In the genomic region with DNA sequence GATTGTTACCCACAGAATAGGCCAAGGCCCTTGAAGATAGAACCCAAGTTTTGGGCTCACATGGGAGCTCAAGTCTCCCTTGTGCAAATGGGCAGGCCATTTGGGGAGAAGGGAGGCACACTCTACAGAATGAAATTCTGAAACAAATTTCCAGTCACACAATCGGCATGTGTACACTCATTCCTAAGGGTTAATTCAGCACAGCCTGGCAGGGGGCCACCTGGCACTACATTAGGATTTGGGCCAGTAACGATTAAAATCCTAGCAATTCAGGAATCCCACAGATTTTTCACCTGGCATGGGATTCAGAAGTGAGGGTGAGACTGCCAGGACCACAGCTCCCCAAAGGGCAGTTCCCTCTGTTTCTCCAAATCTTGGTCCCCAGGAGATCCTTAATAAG, we compare ENCODE assay signal across 15 cellular contexts. TPM values are rescaled to one million over a fixed set of nuclear protein-coding genes. Genes with fewer than 3 reads are reported as not detected.
DNase-seq lines count a peak whose midpoint lies in the region; FAIRE-seq and TF ChIP-seq lines count a peak whose summit lies in the region.
"Had no signal": no experiment of that assay in that cellular context is flagged by ENCODE, and none has a peak within 500 bp of the region (broad histone marks: within the 10 kb centered on the region; RNA-seq: fewer than 3 reads in every experiment).

No MANE protein-coding gene starts in this region.

- H3K27me3 ChIP-seq in BLaER1 treated with 17β-estradiol and CSF1 and Interleukin-3, amounts not matched to agents 10 nM and 100 nM = no peaks in the 10 kb centered on the region
- H3K27me3 ChIP-seq in astrocyte (ENCODE audit: insufficient read depth, low read length) (no peaks in the 10 kb centered on the region), SJCRH30 (no peaks in the 10 kb centered on the region), esophagus squamous epithelium (no peaks in the 10 kb centered on the region)
- H3K27me3 ChIP-seq: upper lobe of left lung had no signal

- H3K4me1 Mint-ChIP-seq in HFFc6 (ENCODE audit: low read depth) (peaks cover 59% of the 10 kb centered on the region), astrocyte (ENCODE audit: low read depth, unreplicated experiment) (peaks cover 13% of the 10 kb centered on the region), type B pancreatic cell (ENCODE audit: unreplicated experiment) (peaks cover 13% of the 10 kb centered on the region)

- no peak overlapping the region; a peak in 1 of 22 replicates for H3K9ac ChIP-seq in BLaER1 treated with 17β-estradiol and CSF1 and Interleukin-3, amounts not matched to agents 10 nM and 100 nM
- H3K9ac ChIP-seq in astrocyte (ENCODE audit: low read length) = no peak overlapping the region

- no peak overlapping the region for H2AFZ ChIP-seq in astrocyte (ENCODE audit: low read depth, low read length)

- peaks cover 68 to 85% (median 78%) of the 10 kb centered on the region in 11 experiments for H3K36me3 ChIP-seq in BLaER1 treated with 17β-estradiol and CSF1 and Interleukin-3, amounts not matched to agents 10 nM and 100 nM
- no peaks in the 10 kb centered on the region for H3K36me3 ChIP-seq in astrocyte (ENCODE audit: insufficient read depth, low read length)
- H3K36me3 ChIP-seq in SJCRH30 = no peaks in the 10 kb centered on the region
- H3K36me3 ChIP-seq in esophagus squamous epithelium = peaks cover 0 to 34% (median 0%) of the 10 kb centered on the region in 3 donors

- TF ChIP-seq CTCF in HFFc6 (IDR thresholded peaks at IDR 0.05) (no peak), astrocyte (IDR thresholded peaks at IDR 0.05; ENCODE audit: insufficient read depth, low read depth, low read length) (no peak), esophagus squamous epithelium (IDR thresholded peaks at IDR 0.05) (no peak), type B pancreatic cell (conservative IDR thresholded peaks at IDR 0.05) (no peak)

- no peak overlapping the region for H3K4me3 ChIP-seq in BLaER1 treated with 17β-estradiol and CSF1 and Interleukin-3, amounts not matched to agents 10 nM and 100 nM
- no peak overlapping the region for H3K4me3 ChIP-seq in astrocyte (ENCODE audit: insufficient read depth, low read depth, low read length)
- H3K4me3 ChIP-seq in SJCRH30 = no peak overlapping the region
- no peak overlapping the region for H3K4me3 ChIP-seq in esophagus squamous epithelium
- H3K4me3 ChIP-seq: upper lobe of left lung had no signal

- no peak for FAIRE-seq in astrocyte (lab: Jason Lieb, UNC)

- peaks cover 38 to 69% (median 43%) of the 10 kb centered on the region in 10 experiments for H3K4me1 ChIP-seq in BLaER1 treated with 17β-estradiol and CSF1 and Interleukin-3, amounts not matched to agents 10 nM and 100 nM
- peaks cover 12% of the 10 kb centered on the region for H3K4me1 ChIP-seq in astrocyte (ENCODE audit: insufficient read depth, low read length)
- peaks cover 19% of the 10 kb centered on the region for H3K4me1 ChIP-seq in SJCRH30
- peaks cover 14 to 27% (median 19%) of the 10 kb centered on the region in 3 donors for H3K4me1 ChIP-seq in esophagus squamous epithelium

- H3K79me2 ChIP-seq in astrocyte (ENCODE audit: insufficient read depth, low read length) = no peaks in the 10 kb centered on the region

- H4K20me1 ChIP-seq in BLaER1 treated with 17β-estradiol and CSF1 and Interleukin-3, amounts not matched to agents 10 nM and 100 nM = no peaks in the 10 kb centered on the region
- H4K20me1 ChIP-seq in astrocyte (ENCODE audit: insufficient read depth, low read length) = no peaks in the 10 kb centered on the region

- TF ChIP-seq POLR2A in esophagus squamous epithelium (IDR thresholded peaks at IDR 0.05) = no peak

- 17 to 26% methylated on average over 1 to 2 of the region's 2 CpGs for WGBS in esophagus squamous epithelium, 2 donors

- intact Hi-C loops in esophagus squamous epithelium (cut with DNase I) = no loop called here
- intact Hi-C loops in cardiac septum (cut with DNase I) = no loop called here

- H3K27ac ChIP-seq in BLaER1 treated with 17β-estradiol and CSF1 and Interleukin-3, amounts not matched to agents 10 nM and 100 nM = peak overlapping the region in 6 of 11 experiments; percentile 3 to 94 (median 24); a peak in 8 of 22 replicates
- no peak overlapping the region for H3K27ac ChIP-seq in astrocyte (ENCODE audit: low read depth, low read length)
- H3K27ac ChIP-seq in SJCRH30 = no peak overlapping the region
- H3K27ac ChIP-seq in esophagus squamous epithelium = no peak overlapping the region
- H3K27ac ChIP-seq: upper lobe of left lung had no signal

- DNase-seq in HFFc6 (peak; percentile 67), astrocyte (ENCODE audit: low read depth) (peak; percentile 79), kidney tubule cell (ENCODE audit: low spot score) (peak; percentile 65), SJCRH30 (no peak), esophagus squamous epithelium (lab: John Stamatoyannopoulos, UW) (no peak), cardiac septum (ENCODE audit: low spot score) (no peak), type B pancreatic cell (ENCODE audit: extremely low spot score, unreplicated experiment) (no peak)
- DNase-seq: activated T-cell treated with anti-CD3 and anti-CD28 coated beads, Interleukin-2, amount 50 U/mL, for 1 hour; cortex of kidney; DMS153; hypothalamus; midbrain; NCI-H146; upper lobe of left lung had no signal

- H3K36me3 Mint-ChIP-seq in HFFc6 (ENCODE audit: low read depth) = no peaks in the 10 kb centered on the region
- no peaks in the 10 kb centered on the region for H3K36me3 Mint-ChIP-seq in astrocyte (ENCODE audit: low read depth, unreplicated experiment)
- H3K36me3 Mint-ChIP-seq in type B pancreatic cell = no peaks in the 10 kb centered on the region

- peak overlapping the region in 2 of 11 experiments; percentile 90 to 94; a peak in 4 of 22 replicates for H3K4me2 ChIP-seq in BLaER1 treated with 17β-estradiol and CSF1 and Interleukin-3, amounts not matched to agents 10 nM and 100 nM
- no peak overlapping the region for H3K4me2 ChIP-seq in astrocyte (ENCODE audit: low read length)

- H3K9me3 ChIP-seq in BLaER1 treated with 17β-estradiol and CSF1 and Interleukin-3, amounts not matched to agents 10 nM and 100 nM (replicated peaks in 1 of 11) = peaks cover 0 to 21% (median 0%) of the 10 kb centered on the region in 11 experiments; a peak in 7 of 22 replicates
- no peaks in the 10 kb centered on the region for H3K9me3 ChIP-seq in astrocyte (ENCODE audit: insufficient read depth, low read depth, low read length)
- H3K9me3 ChIP-seq in SJCRH30 (replicated peaks) = no peaks in the 10 kb centered on the region
- no peaks in the 10 kb centered on the region for H3K9me3 ChIP-seq in esophagus squamous epithelium
- H3K9me3 ChIP-seq: upper lobe of left lung had no signal

- H3K4me3 Mint-ChIP-seq in HFFc6 = peak overlapping the region; percentile 37
- no peak overlapping the region for H3K4me3 Mint-ChIP-seq in astrocyte (ENCODE audit: unreplicated experiment)
- no peak overlapping the region for H3K4me3 Mint-ChIP-seq in type B pancreatic cell

- H3K27ac Mint-ChIP-seq in HFFc6 (peak overlapping the region; percentile 43; the same call in 1 of the 2 replicates), astrocyte (ENCODE audit: unreplicated experiment) (no peak overlapping the region), type B pancreatic cell (no peak overlapping the region)

- H3K27me3 Mint-ChIP-seq in HFFc6 (ENCODE audit: insufficient read depth) (peaks cover 3% of the 10 kb centered on the region; the same call in 1 of the 2 replicates), astrocyte (ENCODE audit: low read depth, unreplicated experiment) (peaks cover 11% of the 10 kb centered on the region), type B pancreatic cell (no peaks in the 10 kb centered on the region)

- no peaks in the 10 kb centered on the region for H3K9me3 Mint-ChIP-seq in HFFc6
- no peaks in the 10 kb centered on the region for H3K9me3 Mint-ChIP-seq in astrocyte (ENCODE audit: unreplicated experiment)
- H3K9me3 Mint-ChIP-seq in type B pancreatic cell = no peaks in the 10 kb centered on the region

RNA-seq across cellular contexts. Expression of a gene that starts 46.4 kb away (rescaled TPM):
- total RNA-seq in HFFc6 (2021; fragmentation: NEBNext Ultra II Directional; extraction: Animal tissue kit (Norgen Biotek cat#: 25700)) = not detected
- total RNA-seq in astrocyte (not detected in 2 replicates), esophagus squamous epithelium (not detected), cardiac septum (0.83 TPM), type B pancreatic cell (ENCODE audit: low replicate concordance) (0.36 TPM in 1 of 2 replicates, not detected in the other)
- total RNA-seq in SJCRH30 (2014; rRNA removed; shearing (Covaris generic)) = 0.08 TPM in 1 of 2 replicates, not detected in the other
- total RNA-seq: upper lobe of left lung had no signal

Comparison
In these comparisons a context has a peak if more than half of its experiments do, and no peak if none do; other contexts are left out.
1. H3K27ac ChIP-seq: peak in BLaER1 treated with 17β-estradiol and CSF1 and Interleukin-3, amounts not matched to agents 10 nM and 100 nM (6 of 11); none in astrocyte (single experiment), SJCRH30 (single experiment) and esophagus squamous epithelium (0 of 4).
2. DNase-seq: peak in HFFc6 (single experiment), astrocyte (single experiment) and kidney tubule cell (single experiment); none in SJCRH30 (0 of 2), esophagus squamous epithelium (single experiment), cardiac septum (single experiment) and type B pancreatic cell (single experiment).